Comparison of ENCODE assay signal across 1 cellular context in the genomic region with DNA sequence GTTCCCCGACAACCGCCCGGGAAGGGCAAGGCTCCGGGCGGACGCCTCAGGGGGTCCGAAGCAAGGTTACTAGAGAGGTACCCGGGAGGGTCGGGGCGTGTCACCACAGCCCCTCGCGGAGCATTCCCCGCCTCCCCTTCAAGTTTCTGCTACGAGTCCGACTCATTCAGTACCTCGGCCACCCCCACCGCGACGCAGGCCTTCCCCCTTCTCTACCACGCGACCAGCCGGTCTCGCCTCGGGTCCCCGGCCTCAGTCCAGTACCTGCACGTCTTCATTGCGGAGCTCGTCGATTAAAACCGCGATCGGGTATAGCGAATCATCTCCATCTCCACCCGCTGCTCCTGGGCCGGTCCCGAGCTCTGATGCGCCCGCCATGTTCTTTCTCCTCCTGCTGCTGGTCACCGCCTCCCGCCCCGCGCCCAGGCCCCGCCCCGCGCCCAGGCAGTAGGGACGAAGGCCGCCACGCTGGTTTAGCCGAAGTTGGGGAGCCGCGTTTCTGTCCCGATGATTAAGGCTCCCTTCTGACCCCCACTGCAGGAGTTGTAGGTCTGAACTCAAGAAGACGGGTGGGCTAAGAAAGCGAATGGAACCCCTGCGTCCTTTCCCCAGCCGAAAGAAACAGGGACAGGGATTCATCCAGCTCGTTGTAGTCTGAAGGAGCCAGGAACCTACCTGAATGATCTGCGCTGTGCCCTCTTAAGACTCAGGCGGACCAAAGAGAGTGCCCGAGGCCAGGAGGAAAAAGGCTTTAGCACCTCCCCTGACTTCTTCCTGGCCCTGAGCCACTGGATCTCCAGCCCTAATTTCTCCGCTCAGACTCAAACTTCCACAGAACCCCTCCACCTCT.
TF ChIP-seq lines count a peak whose summit lies in the region.

TSS of gene PPP2R1B (minus strand) at position 406 of the 850 bp plus-strand sequence. CDS start at position 378, 28 bp downstream.

TF ChIP-seq in HepG2, 621 proteins besides CTCF, POLR2A, EP300 and RAD21 (continued from another document and continues in another):
- no peak for TF ChIP-seq DZIP1 (CRISPR knock-in tag; IDR thresholded peaks at IDR 0.05)
- TF ChIP-seq, protein P1, sequence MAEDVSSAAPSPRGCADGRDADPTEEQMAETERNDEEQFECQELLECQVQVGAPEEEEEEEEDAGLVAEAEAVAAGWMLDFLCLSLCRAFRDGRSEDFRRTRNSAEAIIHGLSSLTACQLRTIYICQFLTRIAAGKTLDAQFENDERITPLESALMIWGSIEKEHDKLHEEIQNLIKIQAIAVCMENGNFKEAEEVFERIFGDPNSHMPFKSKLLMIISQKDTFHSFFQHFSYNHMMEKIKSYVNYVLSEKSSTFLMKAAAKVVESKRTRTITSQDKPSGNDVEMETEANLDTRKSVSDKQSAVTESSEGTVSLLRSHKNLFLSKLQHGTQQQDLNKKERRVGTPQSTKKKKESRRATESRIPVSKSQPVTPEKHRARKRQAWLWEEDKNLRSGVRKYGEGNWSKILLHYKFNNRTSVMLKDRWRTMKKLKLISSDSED (CRISPR knock-in tag; IDR thresholded peaks at IDR 0.05): no peak
- no peak for TF ChIP-seq HNRNPK (IDR thresholded peaks at IDR 0.05; ENCODE audit: low read depth, low read length, poor library complexity, severe bottlenecking)
- TF ChIP-seq, protein P2, sequence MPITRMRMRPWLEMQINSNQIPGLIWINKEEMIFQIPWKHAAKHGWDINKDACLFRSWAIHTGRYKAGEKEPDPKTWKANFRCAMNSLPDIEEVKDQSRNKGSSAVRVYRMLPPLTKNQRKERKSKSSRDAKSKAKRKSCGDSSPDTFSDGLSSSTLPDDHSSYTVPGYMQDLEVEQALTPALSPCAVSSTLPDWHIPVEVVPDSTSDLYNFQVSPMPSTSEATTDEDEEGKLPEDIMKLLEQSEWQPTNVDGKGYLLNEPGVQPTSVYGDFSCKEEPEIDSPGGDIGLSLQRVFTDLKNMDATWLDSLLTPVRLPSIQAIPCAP (CRISPR knock-in tag; IDR thresholded peaks at IDR 0.05; ENCODE audit: low read depth): no peak
- no peak for TF ChIP-seq CCAR2 (optimal IDR thresholded peaks at IDR 0.05; ENCODE audit: low read depth, low read length)
- peak; percentile 62; the same call in 1 of the 2 replicates for TF ChIP-seq ATF7-NPFF (CRISPR knock-in tag; IDR thresholded peaks at IDR 0.05; ENCODE audit: low read depth)
- TF ChIP-seq ZSCAN29 (CRISPR knock-in tag; conservative IDR thresholded peaks at IDR 0.05): 0 out of 2 replicates have a peak, but pooled peaks have one; percentile 21
- TF ChIP-seq RNF2 (conservative IDR thresholded peaks at IDR 0.05; ENCODE audit: low read depth): no peak
- no peak for TF ChIP-seq ZBTB8A (CRISPR knock-in tag; IDR thresholded peaks at IDR 0.05; ENCODE audit: borderline replicate concordance, low read depth)
- TF ChIP-seq ELK4 (CRISPR knock-in tag; IDR thresholded peaks at IDR 0.05; ENCODE audit: borderline replicate concordance): no peak
- peak; percentile 88 for TF ChIP-seq ASH2L (IDR thresholded peaks at IDR 0.05; ENCODE audit: insufficient read length, low read depth, low read length)
- no peak for TF ChIP-seq STAG1 (CRISPR knock-in tag; IDR thresholded peaks at IDR 0.05)
- TF ChIP-seq EEA1 (CRISPR knock-in tag; IDR thresholded peaks at IDR 0.05; ENCODE audit: borderline replicate concordance): 0 out of 2 replicates have a peak, but pooled peaks have one; percentile 70
- TF ChIP-seq HOXA9 (CRISPR knock-in tag; IDR thresholded peaks at IDR 0.05; ENCODE audit: borderline replicate concordance): no peak
- 0 out of 2 replicates have a peak, but pooled peaks have one; percentile 33 for TF ChIP-seq FOXJ3 (CRISPR knock-in tag; IDR thresholded peaks at IDR 0.05; ENCODE audit: borderline replicate concordance)
- TF ChIP-seq ARHGAP35 (CRISPR knock-in tag; IDR thresholded peaks at IDR 0.05; ENCODE audit: borderline replicate concordance): no peak
- TF ChIP-seq ARID2 (CRISPR knock-in tag; IDR thresholded peaks at IDR 0.05; ENCODE audit: borderline replicate concordance): no peak
- TF ChIP-seq DR1 (CRISPR knock-in tag; IDR thresholded peaks at IDR 0.05): no peak
- no peak for TF ChIP-seq REL (CRISPR knock-in tag; conservative IDR thresholded peaks at IDR 0.05)
- TF ChIP-seq THYN1 (CRISPR knock-in tag; IDR thresholded peaks at IDR 0.05; ENCODE audit: borderline replicate concordance, low read depth): no peak
- TF ChIP-seq, protein P3, sequence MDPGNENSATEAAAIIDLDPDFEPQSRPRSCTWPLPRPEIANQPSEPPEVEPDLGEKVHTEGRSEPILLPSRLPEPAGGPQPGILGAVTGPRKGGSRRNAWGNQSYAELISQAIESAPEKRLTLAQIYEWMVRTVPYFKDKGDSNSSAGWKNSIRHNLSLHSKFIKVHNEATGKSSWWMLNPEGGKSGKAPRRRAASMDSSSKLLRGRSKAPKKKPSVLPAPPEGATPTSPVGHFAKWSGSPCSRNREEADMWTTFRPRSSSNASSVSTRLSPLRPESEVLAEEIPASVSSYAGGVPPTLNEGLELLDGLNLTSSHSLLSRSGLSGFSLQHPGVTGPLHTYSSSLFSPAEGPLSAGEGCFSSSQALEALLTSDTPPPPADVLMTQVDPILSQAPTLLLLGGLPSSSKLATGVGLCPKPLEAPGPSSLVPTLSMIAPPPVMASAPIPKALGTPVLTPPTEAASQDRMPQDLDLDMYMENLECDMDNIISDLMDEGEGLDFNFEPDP (CRISPR knock-in tag; conservative IDR thresholded peaks at IDR 0.05): no peak; the same call in 1 of the 2 replicates
- TF ChIP-seq, protein P4, sequence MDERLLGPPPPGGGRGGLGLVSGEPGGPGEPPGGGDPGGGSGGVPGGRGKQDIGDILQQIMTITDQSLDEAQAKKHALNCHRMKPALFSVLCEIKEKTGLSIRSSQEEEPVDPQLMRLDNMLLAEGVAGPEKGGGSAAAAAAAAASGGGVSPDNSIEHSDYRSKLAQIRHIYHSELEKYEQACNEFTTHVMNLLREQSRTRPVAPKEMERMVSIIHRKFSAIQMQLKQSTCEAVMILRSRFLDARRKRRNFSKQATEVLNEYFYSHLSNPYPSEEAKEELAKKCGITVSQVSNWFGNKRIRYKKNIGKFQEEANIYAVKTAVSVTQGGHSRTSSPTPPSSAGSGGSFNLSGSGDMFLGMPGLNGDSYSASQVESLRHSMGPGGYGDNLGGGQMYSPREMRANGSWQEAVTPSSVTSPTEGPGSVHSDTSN (CRISPR knock-in tag; IDR thresholded peaks at IDR 0.05): no peak
- no peak; the same call in none of the 2 replicates for TF ChIP-seq GATAD2A (CRISPR knock-in tag; IDR thresholded peaks at IDR 0.05)
- TF ChIP-seq HNF4A (CRISPR knock-in tag; IDR thresholded peaks at IDR 0.05): no peak
- TF ChIP-seq, protein P5, sequence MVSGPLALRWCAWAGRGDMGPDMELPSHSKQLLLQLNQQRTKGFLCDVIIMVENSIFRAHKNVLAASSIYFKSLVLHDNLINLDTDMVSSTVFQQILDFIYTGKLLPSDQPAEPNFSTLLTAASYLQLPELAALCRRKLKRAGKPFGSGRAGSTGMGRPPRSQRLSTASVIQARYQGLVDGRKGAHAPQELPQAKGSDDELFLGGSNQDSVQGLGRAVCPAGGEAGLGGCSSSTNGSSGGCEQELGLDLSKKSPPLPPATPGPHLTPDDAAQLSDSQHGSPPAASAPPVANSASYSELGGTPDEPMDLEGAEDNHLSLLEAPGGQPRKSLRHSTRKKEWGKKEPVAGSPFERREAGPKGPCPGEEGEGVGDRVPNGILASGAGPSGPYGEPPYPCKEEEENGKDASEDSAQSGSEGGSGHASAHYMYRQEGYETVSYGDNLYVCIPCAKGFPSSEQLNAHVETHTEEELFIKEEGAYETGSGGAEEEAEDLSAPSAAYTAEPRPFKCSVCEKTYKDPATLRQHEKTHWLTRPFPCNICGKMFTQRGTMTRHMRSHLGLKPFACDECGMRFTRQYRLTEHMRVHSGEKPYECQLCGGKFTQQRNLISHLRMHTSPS (CRISPR knock-in tag; IDR thresholded peaks at IDR 0.05; ENCODE audit: low read depth): no peak
- no peak for TF ChIP-seq ZBTB4 (CRISPR knock-in tag; IDR thresholded peaks at IDR 0.05; ENCODE audit: borderline replicate concordance)
- no peak for TF ChIP-seq XRCC5 (optimal IDR thresholded peaks at IDR 0.05; ENCODE audit: low read length)
- TF ChIP-seq ESRRA (CRISPR knock-in tag; IDR thresholded peaks at IDR 0.05; ENCODE audit: low read depth): no peak
- TF ChIP-seq, protein P6, sequence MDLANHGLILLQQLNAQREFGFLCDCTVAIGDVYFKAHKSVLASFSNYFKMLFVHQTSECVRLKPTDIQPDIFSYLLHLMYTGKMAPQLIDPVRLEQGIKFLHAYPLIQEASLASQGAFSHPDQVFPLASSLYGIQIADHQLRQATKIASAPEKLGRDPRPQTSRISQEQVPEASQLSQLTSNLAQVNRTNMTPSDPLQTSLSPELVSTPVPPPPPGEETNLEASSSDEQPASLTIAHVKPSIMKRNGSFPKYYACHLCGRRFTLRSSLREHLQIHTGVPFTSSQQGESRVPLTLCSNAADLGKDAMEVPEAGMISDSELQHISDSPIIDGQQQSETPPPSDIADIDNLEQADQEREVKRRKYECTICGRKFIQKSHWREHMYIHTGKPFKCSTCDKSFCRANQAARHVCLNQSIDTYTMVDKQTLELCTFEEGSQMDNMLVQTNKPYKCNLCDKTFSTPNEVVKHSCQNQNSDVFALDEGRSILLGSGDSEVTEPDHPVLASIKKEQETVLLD (CRISPR knock-in tag; IDR thresholded peaks at IDR 0.05; ENCODE audit: low read depth): no peak
- no peak for TF ChIP-seq JARID2 (CRISPR knock-in tag; IDR thresholded peaks at IDR 0.05; ENCODE audit: insufficient replicate concordance)
- TF ChIP-seq, protein P7, sequence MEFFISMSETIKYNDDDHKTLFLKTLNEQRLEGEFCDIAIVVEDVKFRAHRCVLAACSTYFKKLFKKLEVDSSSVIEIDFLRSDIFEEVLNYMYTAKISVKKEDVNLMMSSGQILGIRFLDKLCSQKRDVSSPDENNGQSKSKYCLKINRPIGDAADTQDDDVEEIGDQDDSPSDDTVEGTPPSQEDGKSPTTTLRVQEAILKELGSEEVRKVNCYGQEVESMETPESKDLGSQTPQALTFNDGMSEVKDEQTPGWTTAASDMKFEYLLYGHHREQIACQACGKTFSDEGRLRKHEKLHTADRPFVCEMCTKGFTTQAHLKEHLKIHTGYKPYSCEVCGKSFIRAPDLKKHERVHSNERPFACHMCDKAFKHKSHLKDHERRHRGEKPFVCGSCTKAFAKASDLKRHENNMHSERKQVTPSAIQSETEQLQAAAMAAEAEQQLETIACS (CRISPR knock-in tag; IDR thresholded peaks at IDR 0.05): no peak
- TF ChIP-seq AGO1 (IDR thresholded peaks at IDR 0.05; ENCODE audit: low read depth, low read length, poor library complexity, severe bottlenecking): no peak
- peak; percentile 13; the same call in 1 of the 2 replicates for TF ChIP-seq ISL2 (CRISPR knock-in tag; IDR thresholded peaks at IDR 0.05)
- no peak for TF ChIP-seq DNMT1 (CRISPR knock-in tag; IDR thresholded peaks at IDR 0.05)
- TF ChIP-seq ZNF333 (CRISPR knock-in tag; IDR thresholded peaks at IDR 0.05; ENCODE audit: borderline replicate concordance): no peak
- TF ChIP-seq, protein P8, sequence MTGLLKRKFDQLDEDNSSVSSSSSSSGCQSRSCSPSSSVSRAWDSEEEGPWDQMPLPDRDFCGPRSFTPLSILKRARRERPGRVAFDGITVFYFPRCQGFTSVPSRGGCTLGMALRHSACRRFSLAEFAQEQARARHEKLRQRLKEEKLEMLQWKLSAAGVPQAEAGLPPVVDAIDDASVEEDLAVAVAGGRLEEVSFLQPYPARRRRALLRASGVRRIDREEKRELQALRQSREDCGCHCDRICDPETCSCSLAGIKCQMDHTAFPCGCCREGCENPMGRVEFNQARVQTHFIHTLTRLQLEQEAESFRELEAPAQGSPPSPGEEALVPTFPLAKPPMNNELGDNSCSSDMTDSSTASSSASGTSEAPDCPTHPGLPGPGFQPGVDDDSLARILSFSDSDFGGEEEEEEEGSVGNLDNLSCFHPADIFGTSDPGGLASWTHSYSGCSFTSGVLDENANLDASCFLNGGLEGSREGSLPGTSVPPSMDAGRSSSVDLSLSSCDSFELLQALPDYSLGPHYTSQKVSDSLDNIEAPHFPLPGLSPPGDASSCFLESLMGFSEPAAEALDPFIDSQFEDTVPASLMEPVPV (CRISPR knock-in tag; IDR thresholded peaks at IDR 0.05): no peak
